8 cellular contexts compared by ENCODE assay signal in the genomic region with DNA sequence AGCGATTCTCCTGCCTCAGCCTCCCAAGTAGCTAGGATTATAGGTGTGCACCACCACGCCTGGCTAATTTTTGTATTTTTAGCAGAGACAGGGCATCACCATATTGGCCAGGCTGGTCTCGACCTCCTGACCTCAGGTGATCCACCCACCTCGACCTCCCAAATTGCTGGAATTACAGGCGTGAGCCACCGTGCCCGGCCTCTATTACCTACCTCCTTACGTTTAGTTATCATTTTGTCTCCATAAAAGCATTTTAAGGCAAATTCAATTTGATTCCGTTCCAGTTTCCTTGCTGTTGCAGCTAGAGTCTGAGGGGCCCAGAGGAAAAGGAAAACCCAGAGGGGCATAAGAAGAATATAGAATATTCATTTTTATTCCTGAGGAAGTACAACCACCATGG. TPM values are rescaled to one million over a fixed set of nuclear protein-coding genes. Genes with fewer than 3 reads are reported as not detected.
DNase-seq lines count a peak whose midpoint lies in the region; ATAC-seq and TF ChIP-seq lines count a peak whose summit lies in the region.

No MANE protein-coding gene starts in this region.

- H3K27ac ChIP-seq in cardiac muscle cell (peak overlapping the region; percentile 13), breast epithelium (peak overlapping the region; percentile 76 to 78), vagina (peak overlapping the region; percentile 51)

- H3K36me3 ChIP-seq in cardiac muscle cell: no peaks in the 10 kb centered on the region
- H3K36me3 ChIP-seq in breast epithelium: no peaks in the 10 kb centered on the region
- no peaks in the 10 kb centered on the region for H3K36me3 ChIP-seq in mucosa of descending colon (ENCODE audit: low read depth)
- H3K36me3 ChIP-seq in vagina: no peaks in the 10 kb centered on the region

- TF ChIP-seq POLR2A in breast epithelium (IDR thresholded peaks at IDR 0.05) (no peak), vagina (IDR thresholded peaks at IDR 0.05) (no peak)

- no peak for ATAC-seq in left cardiac atrium
- ATAC-seq in mucosa of descending colon: no peak
- ATAC-seq in GM21528 (IDR thresholded peaks at IDR 0.05; ENCODE audit: low FRiP score, unreplicated experiment): no peak

- H3K9me3 ChIP-seq in cardiac muscle cell (ENCODE audit: low read depth) (no peaks in the 10 kb centered on the region), breast epithelium (no peaks in the 10 kb centered on the region), mucosa of descending colon (no peaks in the 10 kb centered on the region), vagina (no peaks in the 10 kb centered on the region)

- H3K4me3 ChIP-seq in cardiac muscle cell: peak overlapping the region; percentile 10
- peak overlapping the region; percentile 71 to 94 (median 88) for H3K4me3 ChIP-seq in breast epithelium
- no peak overlapping the region for H3K4me3 ChIP-seq in mucosa of descending colon
- peak overlapping the region; percentile 64 to 87 for H3K4me3 ChIP-seq in vagina

- intact Hi-C loops in left cardiac atrium (cut with DNase I) (no loop called here), breast epithelium (cut with DNase I; ENCODE audit: low total_unique reads) (no loop called here), mucosa of descending colon (cut with DNase I, micrococcal nuclease) (loop anchor here in 1 of 2 donors (5.0 kb wide), 1 partner anchor 542 kb away; a partner anchor contains a TSS), vagina (cut with DNase I) (no loop called here)

- no peaks in the 10 kb centered on the region for H3K27me3 ChIP-seq in cardiac muscle cell
- H3K27me3 ChIP-seq in breast epithelium: no peaks in the 10 kb centered on the region
- H3K27me3 ChIP-seq in vagina: no peaks in the 10 kb centered on the region

- peaks cover 4% of the 10 kb centered on the region for H3K4me1 ChIP-seq in cardiac muscle cell (ENCODE audit: low read depth)
- peaks cover 0 to 14% of the 10 kb centered on the region in 2 donors for H3K4me1 ChIP-seq in breast epithelium
- peaks cover 11% of the 10 kb centered on the region for H3K4me1 ChIP-seq in mucosa of descending colon (ENCODE audit: low read depth)
- peaks cover 30% of the 10 kb centered on the region for H3K4me1 ChIP-seq in vagina

- TF ChIP-seq CTCF in cardiac muscle cell (IDR thresholded peaks at IDR 0.05; ENCODE audit: low read depth, low read length) (no peak), breast epithelium (IDR thresholded peaks at IDR 0.05) (no peak), mucosa of descending colon (IDR thresholded peaks at IDR 0.05) (no peak), vagina (IDR thresholded peaks at IDR 0.05) (no peak)

- DNase-seq in cardiac muscle cell (ENCODE audit: low read depth in 1 of 2, low spot score in 1 of 2) (no peak), left cardiac atrium (no peak), breast epithelium (ENCODE audit: low spot score in 2 of 2) (no peak), mucosa of descending colon (peak; percentile 17 to 55 (median 35)), vagina (ENCODE audit: extremely low spot score in 2 of 2) (no peak), A172 (ENCODE audit: low spot score) (no peak), NCI-H187 treated with DMSO at 0.1 percent for 48 hours (lab: John Stamatoyannopoulos, UW) (no peak)

RNA-seq across cellular contexts. Expression of a gene that starts 0.6 kb away (rescaled TPM):
- total RNA-seq in cardiac muscle cell (17.9 and 19.2 TPM in 2 replicates), left cardiac atrium (10 to 100 TPM; 13.5 to 19.8 TPM), breast epithelium (10 to 100 TPM; 17.3 to 41.9 (median 29.5) TPM), mucosa of descending colon (10 to 100 TPM; 16.1 to 18.3 (median 17.3) TPM), vagina (23.8 TPM)
- polyA plus RNA-seq in cardiac muscle cell: 16.0 and 16.4 TPM in 2 replicates
- total RNA-seq in A172 (2014; rRNA removed; shearing (Covaris generic)): 19.7 and 28.0 TPM in 2 replicates

Comparison
In these comparisons a context has a peak if more than half of its experiments do, and no peak if none do; other contexts are left out.
1. DNase-seq: peak in mucosa of descending colon (3 of 3); none in cardiac muscle cell (0 of 2), left cardiac atrium (single experiment), breast epithelium (0 of 2), vagina (0 of 2), A172 (single experiment) and NCI-H187 treated with DMSO at 0.1 percent for 48 hours (single experiment).
2. H3K27ac ChIP-seq: peak in every context shown above with its lines; median percentile 77 in breast epithelium; 51 in vagina; 13 in cardiac muscle cell.